ENCODE assay signal across 1 cellular context in the genomic region with DNA sequence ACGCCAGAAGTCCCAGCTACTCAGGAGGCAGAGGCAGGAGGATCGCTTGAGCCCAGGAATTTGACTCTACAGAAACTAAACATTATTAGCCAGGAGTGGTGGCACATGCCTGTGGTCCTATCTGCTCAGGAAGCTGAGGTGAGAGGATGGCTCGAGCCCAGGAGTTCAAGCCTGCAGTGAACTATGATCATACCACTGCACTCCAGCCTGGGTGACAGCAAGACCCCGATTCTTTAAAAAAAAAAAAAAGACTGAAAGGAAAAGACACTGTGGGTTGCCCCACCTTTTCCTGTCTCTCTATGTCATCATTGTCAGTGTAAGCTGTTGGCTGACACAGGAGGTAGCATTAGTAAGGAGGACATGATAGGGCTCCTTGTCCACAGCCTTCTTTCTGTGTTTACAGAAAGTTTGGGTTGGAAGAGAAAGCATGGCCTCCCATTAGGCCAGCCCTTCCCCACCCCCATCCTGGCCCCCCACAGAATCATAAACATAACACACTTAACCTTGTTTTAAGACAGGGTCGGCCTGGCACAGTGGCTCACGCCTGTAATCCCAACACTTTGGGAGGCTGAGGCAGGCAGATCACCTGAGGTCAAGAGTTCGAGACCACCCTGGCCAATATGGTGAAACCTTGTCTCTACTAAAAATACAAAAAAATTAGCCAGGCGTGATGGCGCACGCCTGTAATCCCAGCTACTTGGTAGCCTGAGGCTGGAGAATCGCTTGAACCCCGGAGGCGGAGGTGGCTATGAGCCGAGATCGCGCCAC.
TF ChIP-seq lines count a peak whose summit lies in the region.

No MANE protein-coding gene starts in this region.

TF ChIP-seq in H1, 55 proteins besides CTCF, POLR2A, EP300 and RAD21:
- TF ChIP-seq BRCA1 (IDR thresholded peaks at IDR 0.05; ENCODE audit: low read depth, low read length) (no peak), CBX5 (IDR thresholded peaks at IDR 0.05; ENCODE audit: low read depth, low read length) (no peak), HDAC6 (IDR thresholded peaks at IDR 0.05; ENCODE audit: low read depth, low read length) (no peak), POLR2AphosphoS5 (IDR thresholded peaks at IDR 0.05; ENCODE audit: low read depth, low read length) (no peak), ASH2L (IDR thresholded peaks at IDR 0.05; ENCODE audit: low read length) (no peak), GABPA (IDR thresholded peaks at IDR 0.05; ENCODE audit: borderline replicate concordance, insufficient read depth, low read length) (no peak)
